In the genomic region with DNA sequence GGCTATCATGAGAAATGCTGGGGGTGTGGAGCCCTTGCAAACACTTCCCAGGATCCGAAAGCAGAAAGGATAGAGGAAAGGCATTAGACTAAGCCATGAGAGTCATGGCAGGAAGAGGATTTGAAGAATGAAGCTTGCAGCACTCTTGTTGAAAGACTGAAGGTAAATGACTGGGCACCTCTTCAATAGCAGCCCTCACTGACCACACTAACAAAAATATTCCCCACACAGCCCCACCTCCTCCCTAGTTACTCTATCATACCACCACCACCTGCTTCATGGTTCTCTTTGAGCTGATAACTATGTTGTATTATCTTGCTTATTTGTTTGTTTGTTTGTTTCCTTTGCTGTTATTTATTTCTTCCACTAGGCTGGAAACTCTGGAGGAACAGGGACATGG, we compare ENCODE assay signal across 22 cellular contexts.
"Had no signal": no experiment of that assay in that cellular context is flagged by ENCODE, and none has a peak within 500 bp of the region (broad histone marks: within the 10 kb centered on the region; RNA-seq: fewer than 3 reads in every experiment).

No MANE protein-coding gene starts in this region.

- H3K27me3 ChIP-seq: SJCRH30 had no signal

- H3K27me3 Mint-ChIP-seq: activated naive CD4-positive, alpha-beta T cell treated with anti-CD3 and anti-CD28 coated beads, Interleukin-2, amount 50 U/mL, for 24 hours had no signal

- H3K4me3 Mint-ChIP-seq: activated CD8-positive, alpha-beta T cell treated with anti-CD3 and anti-CD28 coated beads, Interleukin-2, amount 10 ng/mL, durations not matched to agents 7 days and 5 days; activated naive CD4-positive, alpha-beta T cell treated with anti-CD3 and anti-CD28 coated beads, Interleukin-2, amount 50 U/mL, for 24 hours; T-helper 1 cell treated with Interleukin-12 subunit alpha and Interleukin-12 subunit beta and Interleukin-4 antibody, amounts not matched to agents 30 μg/mL and 1 μg/mL, for 36 hours had no signal

- H3K4me3 ChIP-seq: SJCRH30 had no signal

- H3K36me3 Mint-ChIP-seq: activated naive CD4-positive, alpha-beta T cell treated with anti-CD3 and anti-CD28 coated beads, Interleukin-2, amount 50 U/mL, for 24 hours had no signal

- H3K4me1 ChIP-seq: SJCRH30 had no signal

- DNase-seq: activated CD4-positive, alpha-beta T cell treated with anti-CD3 and anti-CD28 coated beads for 48 hours; activated CD4-positive, alpha-beta T cell treated with anti-CD3 and anti-CD28 coated beads, Interleukin-2, amount 50 U/mL, for 4 hours; activated CD8-positive, alpha-beta memory T cell treated with anti-CD3 and anti-CD28 coated beads, Interleukin-2, amount 50 U/mL, for 48 hours; activated CD8-positive, alpha-beta T cell treated with anti-CD3 and anti-CD28 coated beads, Interleukin-2, amount 10 ng/mL, durations not matched to agents 7 days and 5 days; activated effector memory CD4-positive, alpha-beta T cell treated with Interleukin-2 at 50 U/mL for 16 hours; activated naive CD4-positive, alpha-beta T cell; activated T-cell treated with anti-CD3 and anti-CD28 coated beads, Interleukin-2, amount 50 U/mL, for 1 hour; amygdala; cerebellar nuclear complex; KBM-7; NCI-H1092; NCI-H1417; NCI-H1694; NCI-H2029 treated with DMSO at 0.1 percent for 48 hours; NCI-H446; NCI-H524; SJCRH30 had no signal

- H3K36me3 ChIP-seq: SJCRH30 had no signal

- H3K27ac ChIP-seq: SJCRH30 had no signal

- ATAC-seq: activated CD4-positive, CD25-positive, alpha-beta regulatory T cell treated with anti-CD3 and anti-CD28 coated beads, Interleukin-2, amount 50 U/mL, for 24 hours; activated CD8-positive, alpha-beta T cell treated with anti-CD3 and anti-CD28 coated beads, Interleukin-2, amount 10 ng/mL, durations not matched to agents 7 days and 5 days; Right ventricle myocardium inferior; SK-N-SH treated with all-trans-retinoic acid at 6 μM for 48 hours had no signal

- H3K27ac Mint-ChIP-seq: activated CD8-positive, alpha-beta T cell treated with anti-CD3 and anti-CD28 coated beads, Interleukin-2, amount 10 ng/mL, durations not matched to agents 7 days and 5 days; activated naive CD4-positive, alpha-beta T cell treated with anti-CD3 and anti-CD28 coated beads, Interleukin-2, amount 50 U/mL, for 24 hours; T-helper 1 cell treated with Interleukin-12 subunit alpha and Interleukin-12 subunit beta and Interleukin-4 antibody, amounts not matched to agents 30 μg/mL and 1 μg/mL, for 36 hours had no signal

- H3K9me3 Mint-ChIP-seq: activated naive CD4-positive, alpha-beta T cell treated with anti-CD3 and anti-CD28 coated beads, Interleukin-2, amount 50 U/mL, for 24 hours; T-helper 1 cell treated with Interleukin-12 subunit alpha and Interleukin-12 subunit beta and Interleukin-4 antibody, amounts not matched to agents 30 μg/mL and 1 μg/mL, for 36 hours had no signal

- H3K9me3 ChIP-seq: SJCRH30 had no signal
